Comparison of ENCODE assay signal across 21 cellular contexts in genomic region chrX:68043713-68044438, GRCh38.
DNase-seq lines count a peak whose midpoint lies in the region; ATAC-seq and TF ChIP-seq lines count a peak whose summit lies in the region.
"Had no signal": no experiment of that assay in that cellular context is flagged by ENCODE, and none has a peak within 500 bp of the region (broad histone marks: within the 10 kb centered on the region; RNA-seq: fewer than 3 reads in every experiment).

No MANE protein-coding gene starts in this region.

- H3K27ac ChIP-seq in MM.1S (ENCODE audit: low read length) (peak overlapping the region; percentile 95), left lung (no peak overlapping the region), gastrocnemius medialis (no peak overlapping the region)
- H3K27ac ChIP-seq: A549; BLaER1 treated with 17β-estradiol and CSF1 and Interleukin-3, amounts not matched to agents 10 nM and 100 nM had no signal

- in situ Hi-C loops in gastrocnemius medialis (cut with MboI; ENCODE audit: low sequenced_read_pairs in 4 of 4): no loop called here

- H3K9me2 ChIP-seq in MM.1S (replicated peaks; ENCODE audit: insufficient read depth, low read length): no peaks in the 10 kb centered on the region

- H3K4me2 ChIP-seq in MM.1S (ENCODE audit: low read depth, low read length): peak overlapping the region; percentile 64
- H3K4me2 ChIP-seq: A549; BLaER1 treated with 17β-estradiol and CSF1 and Interleukin-3, amounts not matched to agents 10 nM and 100 nM had no signal

- DNase-seq in NCI-H2196 (lab: John Stamatoyannopoulos, UW; ENCODE audit: unreplicated experiment) (peak; percentile 8), NCI-H2196 treated with DMSO at 0.1 percent for 48 hours (lab: John Stamatoyannopoulos, UW; ENCODE audit: unreplicated experiment) (no peak), MM.1S (peak; percentile 91), NCI-H774 (lab: John Stamatoyannopoulos, UW) (peak; percentile 16), left lung (no peak), gastrocnemius medialis (no peak)
- DNase-seq: AML-193; CD4-positive, alpha-beta T cell; GF-D8; HCEC 1CT; IMR-90; KG1; MV-4-11; NCI-H2029; NCI-H446; NCI-H526 treated with DMSO at 0.1 percent for 48 hours; T-cell had no signal

- H3K9me3 ChIP-seq in MM.1S (replicated peaks; ENCODE audit: insufficient read depth, low read length) (no peaks in the 10 kb centered on the region), left lung (no peaks in the 10 kb centered on the region), gastrocnemius medialis (no peaks in the 10 kb centered on the region)
- H3K9me3 ChIP-seq: A549; BLaER1 treated with 17β-estradiol and CSF1 and Interleukin-3, amounts not matched to agents 10 nM and 100 nM had no signal

- H3K9ac ChIP-seq in MM.1S (ENCODE audit: low read length): peak overlapping the region; percentile 37; the same call in 1 of the 2 replicates
- H3K9ac ChIP-seq: BLaER1 treated with 17β-estradiol and CSF1 and Interleukin-3, amounts not matched to agents 10 nM and 100 nM had no signal

- no peak overlapping the region for H2AFZ ChIP-seq in MM.1S (ENCODE audit: low read length)

- H3K4me1 ChIP-seq in MM.1S (ENCODE audit: low read length) (peaks cover 51% of the 10 kb centered on the region), left lung (no peaks in the 10 kb centered on the region), gastrocnemius medialis (no peaks in the 10 kb centered on the region)
- H3K4me1 ChIP-seq: A549; BLaER1 treated with 17β-estradiol and CSF1 and Interleukin-3, amounts not matched to agents 10 nM and 100 nM had no signal

- H3K4me3 ChIP-seq in MM.1S (ENCODE audit: low read length) (no peak overlapping the region), left lung (no peak overlapping the region), gastrocnemius medialis (no peak overlapping the region)
- H3K4me3 ChIP-seq: A549; BLaER1 treated with 17β-estradiol and CSF1 and Interleukin-3, amounts not matched to agents 10 nM and 100 nM had no signal

- H3F3A ChIP-seq in MM.1S (ENCODE audit: insufficient read depth, low read length): peaks cover 21% of the 10 kb centered on the region

- no peaks in the 10 kb centered on the region for H3K79me2 ChIP-seq in MM.1S (ENCODE audit: low read length)

- H3K27me3 ChIP-seq in MM.1S (replicated peaks; ENCODE audit: insufficient read depth, low read length) (no peaks in the 10 kb centered on the region), left lung (no peaks in the 10 kb centered on the region), gastrocnemius medialis (no peaks in the 10 kb centered on the region)
- H3K27me3 ChIP-seq: BLaER1 treated with 17β-estradiol and CSF1 and Interleukin-3, amounts not matched to agents 10 nM and 100 nM had no signal

- no peak for TF ChIP-seq CTCF in MM.1S (IDR thresholded peaks at IDR 0.05; ENCODE audit: low read length)
- no peak for TF ChIP-seq CTCF in left lung (IDR thresholded peaks at IDR 0.05)
- TF ChIP-seq CTCF in gastrocnemius medialis (IDR thresholded peaks at IDR 0.05 in 4 of 5, conservative IDR thresholded peaks at IDR 0.05 in 1 of 5): no peak

- TF ChIP-seq POLR2A in gastrocnemius medialis (IDR thresholded peaks at IDR 0.05): no peak

- ATAC-seq in left lung (peak; percentile 46), gastrocnemius medialis (no peak), HG02840 (IDR thresholded peaks at IDR 0.05; ENCODE audit: low FRiP score, unreplicated experiment) (no peak)
- ATAC-seq: A549, Right ventricle myocardium inferior, T-cell had no signal

- H3K36me3 ChIP-seq in MM.1S (replicated peaks; ENCODE audit: insufficient read depth, low read length): no peaks in the 10 kb centered on the region
- peaks cover 0 to 4% of the 10 kb centered on the region in 2 donors for H3K36me3 ChIP-seq in left lung
- H3K36me3 ChIP-seq in gastrocnemius medialis: no peaks in the 10 kb centered on the region
- H3K36me3 ChIP-seq: BLaER1 treated with 17β-estradiol and CSF1 and Interleukin-3, amounts not matched to agents 10 nM and 100 nM had no signal

- no peaks in the 10 kb centered on the region for H4K20me1 ChIP-seq in MM.1S (ENCODE audit: insufficient read depth, low read length)
- H4K20me1 ChIP-seq: BLaER1 treated with 17β-estradiol and CSF1 and Interleukin-3, amounts not matched to agents 10 nM and 100 nM had no signal

- intact Hi-C loops in left lung (cut with DNase I) (no loop called here), gastrocnemius medialis (cut with DNase I; ENCODE audit: low total_unique reads) (no loop called here)

Comparison
In these comparisons a context has a peak if more than half of its experiments do, and no peak if none do; other contexts are left out.
1. DNase-seq: peak in NCI-H2196 (single experiment), MM.1S (single experiment) and NCI-H774 (single experiment); none in NCI-H2196 treated with DMSO at 0.1 percent for 48 hours (single experiment), left lung (0 of 2) and gastrocnemius medialis (0 of 2).